ENCODE assay signal across 8 cellular contexts in genomic region chr3:194333212-194333980, GRCh38. TPM values are rescaled to one million over a fixed set of nuclear protein-coding genes. Genes with fewer than 3 reads are reported as not detected.
DNase-seq lines count a peak whose midpoint lies in the region; ATAC-seq lines count a peak whose summit lies in the region.

No MANE protein-coding gene starts in this region.

- H3K27me3 Mint-ChIP-seq in activated CD4-positive, alpha-beta T cell treated with anti-CD3 and anti-CD28 coated beads for 36 hours = peaks cover 25% of the 10 kb centered on the region

- peak; percentile 79 for DNase-seq in A172 (ENCODE audit: low spot score)
- peak; percentile 78 for DNase-seq in GM19238 (ENCODE audit: insufficient read length, low spot score)
- peak; percentile 94 for DNase-seq in activated CD4-positive, alpha-beta T cell treated with anti-CD3 and anti-CD28 coated beads for 36 hours
- DNase-seq in stimulated activated CD8-positive, alpha-beta memory T cell treated with anti-CD3 and anti-CD28 coated beads, Interleukin-15, amount 100 ng/mL, for 48 hours (ENCODE audit: low read depth in 2 of 2) = peak; percentile 77 to 78
- no peak for DNase-seq in T1000 (lab: John Stamatoyannopoulos, UW)

- H3K27me3 ChIP-seq in ectodermal cell (ENCODE audit: control insufficient read depth, insufficient read depth, low read length, poor library complexity, severe bottlenecking) = peaks cover 30% of the 10 kb centered on the region

- CTCF ChIA-PET in activated CD4-positive, alpha-beta T cell treated with anti-CD3 and anti-CD28 coated beads for 36 hours (lab: Charles Lee) = interaction anchor here (0.5 to 5.4 kb wide), 23 partner anchors 8 to 919 kb away, joined by 3 to 90 read pairs (median 4); partner anchors contain the start of gene GP5

- H3K36me3 ChIP-seq in ectodermal cell (ENCODE audit: control insufficient read depth, insufficient read depth, low read length) = no peaks in the 10 kb centered on the region
- no peaks in the 10 kb centered on the region for H3K36me3 ChIP-seq in mesodermal cell (ENCODE audit: control insufficient read depth, insufficient read depth, low read length)

- H3K36me3 Mint-ChIP-seq in activated CD4-positive, alpha-beta T cell treated with anti-CD3 and anti-CD28 coated beads for 36 hours (ENCODE audit: low read depth) = no peaks in the 10 kb centered on the region

- intact Hi-C loops in activated CD4-positive, alpha-beta T cell treated with anti-CD3 and anti-CD28 coated beads for 36 hours (cut with DNase I, micrococcal nuclease) = loop anchor here (1.0 to 5.0 kb wide), 6 partner anchors 71 to 929 kb away; partner anchors contain the start of gene TMEM44 (in 1 of the 2)

- H3K4me1 Mint-ChIP-seq in activated CD4-positive, alpha-beta T cell treated with anti-CD3 and anti-CD28 coated beads for 36 hours = no peaks in the 10 kb centered on the region

- POLR2A ChIA-PET in activated CD4-positive, alpha-beta T cell treated with anti-CD3 and anti-CD28 coated beads for 36 hours (lab: Charles Lee) = no interaction called here

- H3K4me1 ChIP-seq in ectodermal cell (ENCODE audit: control insufficient read depth, insufficient read depth, low read length) = peaks cover 6% of the 10 kb centered on the region
- peaks cover 21% of the 10 kb centered on the region for H3K4me1 ChIP-seq in mesodermal cell (ENCODE audit: control insufficient read depth, insufficient read depth, low read length, poor library complexity, severe bottlenecking)

- H3K4me3 ChIP-seq in ectodermal cell (ENCODE audit: insufficient read depth, low read depth, low read length) (peak overlapping the region; percentile 53), mesodermal cell (ENCODE audit: extremely low read depth, insufficient read depth, low read length, poor library complexity, severe bottlenecking) (peak overlapping the region; percentile 41)

- H3K9me3 ChIP-seq in ectodermal cell (ENCODE audit: control insufficient read depth, low read length) (no peaks in the 10 kb centered on the region), mesodermal cell (ENCODE audit: control insufficient read depth, low read length) (no peaks in the 10 kb centered on the region)

- H3K27ac ChIP-seq in ectodermal cell (ENCODE audit: insufficient read depth, low read depth, low read length, poor library complexity, severe bottlenecking) (no peak overlapping the region), mesodermal cell (ENCODE audit: low read depth, low read length, severe bottlenecking) (no peak overlapping the region)

- no peak overlapping the region for H3K27ac Mint-ChIP-seq in activated CD4-positive, alpha-beta T cell treated with anti-CD3 and anti-CD28 coated beads for 36 hours

- 4% methylated on average over 69 of the region's 69 CpGs for WGBS in ectodermal cell, 2 experiments
- WGBS in mesodermal cell (ENCODE audit: insufficient coverage in 2 of 2), 2 experiments = 4 to 7% methylated on average over 58 to 64 of the region's 69 CpGs

- H3K9me3 Mint-ChIP-seq in activated CD4-positive, alpha-beta T cell treated with anti-CD3 and anti-CD28 coated beads for 36 hours (ENCODE audit: low read depth) = no peaks in the 10 kb centered on the region

- H3K4me3 Mint-ChIP-seq in activated CD4-positive, alpha-beta T cell treated with anti-CD3 and anti-CD28 coated beads for 36 hours = peak overlapping the region; percentile 54

- ATAC-seq in HG03439 (IDR thresholded peaks at IDR 0.05; ENCODE audit: unreplicated experiment) = peak; percentile 80
- peak; percentile 98 for ATAC-seq in activated CD4-positive, alpha-beta T cell treated with anti-CD3 and anti-CD28 coated beads for 36 hours

RNA-seq across cellular contexts. Expression of gene CPN2, which starts 17.7 kb away (rescaled TPM):
- 0.10 TPM in 1 of 2 replicates, not detected in the other for total RNA-seq in A172 (2014; rRNA removed; shearing (Covaris generic))
- total RNA-seq in activated CD4-positive, alpha-beta T cell treated with anti-CD3 and anti-CD28 coated beads for 36 hours = not detected
- not detected for polyA plus RNA-seq in ectodermal cell (2013, experiment 1 of 4)
- polyA plus RNA-seq in ectodermal cell (2013, experiment 2 of 4) = not detected
- not detected for polyA plus RNA-seq in ectodermal cell (2013, experiment 3 of 4)
- polyA plus RNA-seq in ectodermal cell (2013, experiment 4 of 4) = not detected
- 0.15 TPM for polyA plus RNA-seq in mesodermal cell (2013, experiment 1 of 2)
- polyA plus RNA-seq in mesodermal cell (2013, experiment 2 of 2) = not detected

RNA-seq across cellular contexts. Expression of gene LRRC15, which starts 36.1 kb away (rescaled TPM):
- 33.3 and 47.7 TPM in 2 replicates for total RNA-seq in A172 (2014; rRNA removed; shearing (Covaris generic))
- total RNA-seq in activated CD4-positive, alpha-beta T cell treated with anti-CD3 and anti-CD28 coated beads for 36 hours = under 1 TPM in 1 of 2 experiments, not detected in 1; 0.04 TPM
- polyA plus RNA-seq in ectodermal cell (2013, experiment 1 of 4) = 0.31 TPM
- polyA plus RNA-seq in ectodermal cell (2013, experiment 2 of 4) = 0.28 TPM
- 0.11 TPM for polyA plus RNA-seq in ectodermal cell (2013, experiment 3 of 4)
- 0.20 TPM for polyA plus RNA-seq in ectodermal cell (2013, experiment 4 of 4)
- 0.63 TPM for polyA plus RNA-seq in mesodermal cell (2013, experiment 1 of 2)
- 0.56 TPM for polyA plus RNA-seq in mesodermal cell (2013, experiment 2 of 2)

Comparison
In these comparisons a context has a peak if more than half of its experiments do, and no peak if none do; other contexts are left out.
1. RNA of gene LRRC15, which starts 36.1 kb away (total RNA-seq): 33.3 to 47.7 TPM in A172; 0.04 TPM in activated CD4-positive, alpha-beta T cell treated with anti-CD3 and anti-CD28 coated beads for 36 hours; every median in the first group is over 10 times any median in the second.